ENCODE assay signal across 8 cellular contexts in the genomic region with DNA sequence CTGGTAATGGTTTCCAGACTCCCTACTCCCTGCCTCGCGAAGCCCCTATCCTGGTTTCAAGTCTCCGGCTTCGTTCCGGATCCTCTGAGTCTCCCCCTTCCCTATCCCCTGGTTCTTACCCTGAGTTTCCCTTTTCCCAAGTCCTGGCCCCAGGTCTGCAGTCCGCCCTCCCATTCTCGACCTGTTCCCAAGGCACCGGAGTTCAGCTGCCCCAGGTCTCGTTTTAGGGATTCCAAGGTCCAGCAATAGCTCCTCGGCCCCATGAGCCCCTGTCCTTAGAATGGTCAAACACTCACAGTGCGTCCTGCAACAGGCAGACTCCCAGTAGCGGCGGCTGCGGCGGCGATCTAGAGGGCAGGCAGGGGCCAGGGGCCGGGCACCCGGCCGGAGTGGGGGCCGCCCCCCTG. TPM values are rescaled to one million over a fixed set of nuclear protein-coding genes. Genes with fewer than 3 reads are reported as not detected.
DNase-seq lines count a peak whose midpoint lies in the region; ATAC-seq and TF ChIP-seq lines count a peak whose summit lies in the region.

No MANE protein-coding gene starts in this region.

- H3K4me3 ChIP-seq in lung (peak overlapping the region; percentile 27), urinary bladder (ENCODE audit: low read depth, low read length) (peak overlapping the region; percentile 43)

- H3K9me3 ChIP-seq in lung (ENCODE audit: control insufficient read depth in 2 of 2, insufficient read depth in 1 of 2, low read length in 1 of 2): no peaks in the 10 kb centered on the region

- H3K4me1 Mint-ChIP-seq in activated naive CD4-positive, alpha-beta T cell treated with anti-CD3 and anti-CD28 coated beads, Interleukin-2, amount 50 U/mL, for 24 hours: peaks cover 26% of the 10 kb centered on the region

- no peak for DNase-seq in activated naive CD4-positive, alpha-beta T cell (lab: John Stamatoyannopoulos, UW)
- DNase-seq in cerebellar cortex (ENCODE audit: low spot score): peak; percentile 34
- no peak for DNase-seq in lung (ENCODE audit: low spot score)
- no peak for DNase-seq in stimulated activated naive CD4-positive, alpha-beta T cell treated with Interleukin-2 at 50 U/mL for 16 hours (lab: John Stamatoyannopoulos, UW)
- no peak for DNase-seq in DMS153 treated with DMSO at 0.1 percent for 48 hours (lab: John Stamatoyannopoulos, UW; ENCODE audit: unreplicated experiment)
- no peak for DNase-seq in NCI-H1694 (lab: John Stamatoyannopoulos, UW)

- H3K27me3 ChIP-seq in lung (ENCODE audit: control insufficient read depth, insufficient read depth): no peaks in the 10 kb centered on the region

- H3K36me3 Mint-ChIP-seq in activated naive CD4-positive, alpha-beta T cell treated with anti-CD3 and anti-CD28 coated beads, Interleukin-2, amount 50 U/mL, for 24 hours: no peaks in the 10 kb centered on the region

- ATAC-seq in lung (ENCODE audit: insufficient read depth, low FRiP score): no peak

- H3K4me1 ChIP-seq in lung (ENCODE audit: control insufficient read depth in 2 of 2, insufficient read depth in 2 of 2, low read length in 2 of 2) (peaks cover 7% of the 10 kb centered on the region in 2 donors), urinary bladder (ENCODE audit: insufficient read depth) (no peaks in the 10 kb centered on the region)

- no peaks in the 10 kb centered on the region for H3K36me3 ChIP-seq in lung (ENCODE audit: control insufficient read depth in 2 of 2, insufficient read depth in 2 of 2, low read length in 2 of 2)
- no peaks in the 10 kb centered on the region for H3K36me3 ChIP-seq in urinary bladder (ENCODE audit: insufficient read depth)

- H3K27me3 Mint-ChIP-seq in activated naive CD4-positive, alpha-beta T cell treated with anti-CD3 and anti-CD28 coated beads, Interleukin-2, amount 50 U/mL, for 24 hours: peaks cover 23% of the 10 kb centered on the region

- TF ChIP-seq CTCF in lung (IDR thresholded peaks at IDR 0.05; ENCODE audit: control extremely low read depth, extremely low read depth): no peak

- peak overlapping the region; percentile 60 for H3K4me3 Mint-ChIP-seq in activated naive CD4-positive, alpha-beta T cell treated with anti-CD3 and anti-CD28 coated beads, Interleukin-2, amount 50 U/mL, for 24 hours

- 2% methylated on average over 18 to 20 of the region's 20 CpGs for WGBS in lung, 2 donors
- under 1% methylated on average over 20 of the region's 20 CpGs for WGBS in urinary bladder

- no peaks in the 10 kb centered on the region for H3K9me3 Mint-ChIP-seq in activated naive CD4-positive, alpha-beta T cell treated with anti-CD3 and anti-CD28 coated beads, Interleukin-2, amount 50 U/mL, for 24 hours

- no peak overlapping the region for H3K27ac ChIP-seq in lung (ENCODE audit: low read depth in 1 of 2, low read length in 1 of 2)
- no peak overlapping the region for H3K27ac ChIP-seq in urinary bladder (ENCODE audit: low read depth)

- no peak overlapping the region for H3K27ac Mint-ChIP-seq in activated naive CD4-positive, alpha-beta T cell treated with anti-CD3 and anti-CD28 coated beads, Interleukin-2, amount 50 U/mL, for 24 hours

RNA-seq across cellular contexts. Expression of a gene that starts 0.3 kb away (rescaled TPM):
- total RNA-seq in lung: not detected
- under 1 TPM in 1 of 2 donors, not detected in 1; 0.03 TPM for polyA plus RNA-seq in lung
- 0.32 TPM for total RNA-seq in urinary bladder
- polyA plus RNA-seq in urinary bladder: 0.08 TPM

RNA-seq across cellular contexts. Expression of a gene that starts 4.3 kb away (rescaled TPM):
- total RNA-seq in lung (10 to 100 TPM; 34.0 to 48.5 TPM), urinary bladder (29.3 TPM)
- polyA plus RNA-seq in lung (10 to 100 TPM; 11.6 to 16.7 TPM), urinary bladder (22.9 TPM)

RNA-seq across cellular contexts. Expression of a gene that starts 14.9 kb away (rescaled TPM):
- total RNA-seq in lung: 1 to 10 TPM in 1 of 2 donors, under 1 TPM in 1; 0.54 to 1.4 TPM
- 1 to 10 TPM in 1 of 2 donors, under 1 TPM in 1; 0.93 to 1.3 TPM for polyA plus RNA-seq in lung
- not detected for total RNA-seq in urinary bladder
- 0.29 TPM for polyA plus RNA-seq in urinary bladder
